In the genomic region with DNA sequence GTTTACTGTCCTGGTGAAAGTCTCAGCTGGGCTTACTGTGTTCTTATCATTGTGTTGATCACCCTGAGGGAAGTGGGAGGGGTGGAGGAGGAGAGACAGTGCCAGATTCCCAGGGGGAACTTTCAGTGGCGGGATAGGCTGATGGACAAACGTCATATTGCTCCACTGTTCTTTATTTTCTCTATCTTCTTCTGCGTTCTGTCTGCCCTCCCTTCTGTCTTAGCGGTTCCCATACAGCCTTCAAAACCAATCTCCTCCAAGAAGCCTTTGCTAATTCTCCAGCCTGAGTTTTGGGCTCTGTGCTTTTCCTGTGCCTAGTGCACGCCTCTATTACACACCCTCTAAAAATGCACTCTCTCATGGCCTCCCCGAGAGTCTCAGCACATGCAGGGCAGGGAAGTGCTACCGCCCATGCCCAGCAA, we compare ENCODE assay signal across 15 cellular contexts.
DNase-seq lines count a peak whose midpoint lies in the region; ATAC-seq and TF ChIP-seq lines count a peak whose summit lies in the region.
"Had no signal": no experiment of that assay in that cellular context is flagged by ENCODE, and none has a peak within 500 bp of the region (broad histone marks: within the 10 kb centered on the region; RNA-seq: fewer than 3 reads in every experiment).

No MANE protein-coding gene starts in this region.

- no peak overlapping the region for H2AFZ ChIP-seq in IMR-90 (replicated peaks; ENCODE audit: low read length, poor library complexity)
- H2AFZ ChIP-seq in mesenchymal stem cell (ENCODE audit: low read depth, low read length) = no peak overlapping the region
- H2AFZ ChIP-seq in smooth muscle cell (ENCODE audit: low read depth) = no peak overlapping the region

- DNase-seq in AG20443 (ENCODE audit: low spot score) = peak; percentile 80
- no peak for DNase-seq in IMR-90
- peak; percentile 40 to 46 for DNase-seq in cardiac fibroblast (ENCODE audit: low read depth in 2 of 2)
- peak; percentile 75 for DNase-seq in mesenchymal stem cell
- DNase-seq in activated CD4-positive, alpha-beta T cell treated with anti-CD3 and anti-CD28 coated beads for 4 hours = no peak
- no peak for DNase-seq in smooth muscle cell (lab: John Stamatoyannopoulos, UW; ENCODE audit: unreplicated experiment)
- DNase-seq in psoas muscle = no peak
- DNase-seq: activated naive CD4-positive, alpha-beta T cell treated with anti-CD3 and anti-CD28 coated beads, Interleukin-2, amount 50 U/mL, for 16 hours; CD4-positive, CD25-positive, alpha-beta regulatory T cell; GF-D8; immature natural killer cell; NCI-H1092; stimulated activated CD4-positive, alpha-beta T cell treated with anti-CD3 and anti-CD28 coated beads, Interleukin-4, amount 100 ng/mL, for 1 hour; stimulated activated naive CD4-positive, alpha-beta T cell treated with Interleukin-2 at 50 U/mL for 16 hours had no signal

- TF ChIP-seq CTCF in IMR-90 (conservative IDR thresholded peaks at IDR 0.05; ENCODE audit: low read depth, low read length) = no peak
- no peak for TF ChIP-seq CTCF in cardiac fibroblast (IDR thresholded peaks at IDR 0.05; ENCODE audit: low read depth, low read length)
- TF ChIP-seq CTCF in smooth muscle cell (IDR thresholded peaks at IDR 0.05; ENCODE audit: borderline replicate concordance, insufficient read depth, poor library complexity, severe bottlenecking) = no peak
- no peak for TF ChIP-seq CTCF in psoas muscle (IDR thresholded peaks at IDR 0.05)

- H3K23ac ChIP-seq in IMR-90 (ENCODE audit: low read depth, low read length) (no peak overlapping the region), mesenchymal stem cell (ENCODE audit: low read length in 2 of 2) (peak overlapping the region in 1 of 2 experiments; percentile 54)

- H4K5ac ChIP-seq in IMR-90 (ENCODE audit: low read depth, low read length) = no peak overlapping the region

- in situ Hi-C loops in IMR-90 (cut with MboI; ENCODE audit: low sequenced_read_pairs) = no loop called here

- H3K4me1 ChIP-seq in IMR-90 (ENCODE audit: control insufficient read depth, insufficient read depth, low read length) (peaks cover 2% of the 10 kb centered on the region; the same call in 1 of the 2 replicates), mesenchymal stem cell (ENCODE audit: control insufficient read depth, insufficient read depth, low read depth, low read length) (peaks cover 4% of the 10 kb centered on the region), smooth muscle cell (ENCODE audit: low read depth) (no peaks in the 10 kb centered on the region), psoas muscle (no peaks in the 10 kb centered on the region)

- BruUV-seq in IMR-90 (replicated peaks; lab: Mats Ljungman, UMichigan) = no TSS peak

- no peak overlapping the region for H3K56ac ChIP-seq in IMR-90 (ENCODE audit: extremely low read depth, insufficient read depth, low read length)

- H2AK5ac ChIP-seq in IMR-90 (ENCODE audit: low read depth, low read length) (no peak overlapping the region), mesenchymal stem cell (ENCODE audit: low read length, severe bottlenecking) (no peak overlapping the region)

- no peaks in the 10 kb centered on the region for H4K20me1 ChIP-seq in IMR-90 (ENCODE audit: insufficient read depth, low read length)
- no peaks in the 10 kb centered on the region for H4K20me1 ChIP-seq in smooth muscle cell (ENCODE audit: low read depth)

- no peaks in the 10 kb centered on the region for H3K79me1 ChIP-seq in IMR-90 (ENCODE audit: low read depth in 1 of 2, low read length in 2 of 2)
- no peaks in the 10 kb centered on the region for H3K79me1 ChIP-seq in mesenchymal stem cell (replicated peaks; ENCODE audit: low read length, poor library complexity, severe bottlenecking)

- TF ChIP-seq RAD21 in IMR-90 (IDR thresholded peaks at IDR 0.05; ENCODE audit: low read length) = no peak

- H2BK120ac ChIP-seq in IMR-90 (ENCODE audit: low read depth, low read length) (no peak overlapping the region), mesenchymal stem cell (ENCODE audit: low read depth, low read length) (no peak overlapping the region)

- H2BK12ac ChIP-seq in mesenchymal stem cell (ENCODE audit: low read length in 2 of 2) = no peak overlapping the region

- H2BK15ac ChIP-seq in IMR-90 (ENCODE audit: low read depth, low read length) (no peak overlapping the region), mesenchymal stem cell (ENCODE audit: low read depth, poor library complexity, severe bottlenecking) (no peak overlapping the region)

- H3K4me2 ChIP-seq in IMR-90 (ENCODE audit: low read depth, low read length) (no peak overlapping the region), mesenchymal stem cell (ENCODE audit: low read length, poor library complexity, severe bottlenecking) (no peak overlapping the region), smooth muscle cell (no peak overlapping the region)

- H2BK20ac ChIP-seq in IMR-90 (ENCODE audit: low read depth, low read length) = no peak overlapping the region; the same call in 1 of the 2 replicates

- no peaks in the 10 kb centered on the region; the same call in 1 of the 2 replicates for H3K9me1 ChIP-seq in IMR-90 (ENCODE audit: insufficient read depth, low read length)

- H3K4ac ChIP-seq in IMR-90 (ENCODE audit: low read depth, low read length) = peak overlapping the region; percentile 43; the same call in 1 of the 2 replicates
- H3K4ac ChIP-seq in mesenchymal stem cell (ENCODE audit: low read depth in 1 of 2, low read length in 2 of 2) = no peak overlapping the region

- intact Hi-C loops in IMR-90 (cut with micrococcal nuclease) = loop anchor here (10.0 kb wide), 1 partner anchor 448 kb away; the partner anchor contains the start of gene FAT1
- intact Hi-C loops in psoas muscle (cut with DNase I) = no loop called here

- H3F3A ChIP-seq in smooth muscle cell (ENCODE audit: low read depth) = no peaks in the 10 kb centered on the region

- POLR2A ChIA-PET in IMR-90 (lab: Charles Lee; ENCODE audit: unreplicated experiment) = no interaction called here

- ATAC-seq in IMR-90 (ENCODE audit: low read depth) (no peak), psoas muscle (no peak), GM21515 (IDR thresholded peaks at IDR 0.05; ENCODE audit: unreplicated experiment) (no peak)

- 70% methylated on average over 2 of the region's 7 CpGs; no CpG with 5 or more reads in 1 of the 2 experiments for WGBS in IMR-90 (ENCODE audit: extremely low coverage in 2 of 2, insufficient read length in 1 of 2), 2 experiments
- WGBS in mesenchymal stem cell = 49% methylated on average over 7 of the region's 7 CpGs
- WGBS in smooth muscle cell (ENCODE audit: low lambda C conversion rate) = 49% methylated on average over 7 of the region's 7 CpGs
- WGBS in psoas muscle, 3 donors = 54 to 75% (median 56%) methylated on average over 7 of the region's 7 CpGs

- H3K9me3 ChIP-seq in IMR-90 (ENCODE audit: control insufficient read depth, insufficient read depth, low read length) (no peaks in the 10 kb centered on the region), mesenchymal stem cell (ENCODE audit: control insufficient read depth, low read length) (no peaks in the 10 kb centered on the region), smooth muscle cell (replicated peaks; ENCODE audit: low read depth) (no peaks in the 10 kb centered on the region), psoas muscle (no peaks in the 10 kb centered on the region)

- no peak overlapping the region for H3K18ac ChIP-seq in IMR-90 (ENCODE audit: low read depth, low read length)
- H3K18ac ChIP-seq in mesenchymal stem cell (ENCODE audit: low read depth in 1 of 2, low read length in 2 of 2) = peak overlapping the region; percentile 42 to 44

- H3K27ac ChIP-seq in IMR-90 (ENCODE audit: insufficient read depth, low read length) (no peak overlapping the region), mesenchymal stem cell (ENCODE audit: low read length, poor library complexity, severe bottlenecking) (peak overlapping the region; percentile 65), smooth muscle cell (ENCODE audit: low read depth) (no peak overlapping the region), psoas muscle (no peak overlapping the region)

- no peak overlapping the region for H2AK9ac ChIP-seq in IMR-90 (replicated peaks; ENCODE audit: low read depth, low read length, poor library complexity)

- dilution Hi-C loops in IMR-90 (cut with HindIII; ENCODE audit: low sequenced_read_pairs, unreplicated experiment) = no loop called here

- CTCF ChIA-PET in IMR-90 (lab: Yijun Ruan, JAX) = no interaction called here

- H2BK5ac ChIP-seq in IMR-90 (ENCODE audit: low read depth, low read length, poor library complexity, severe bottlenecking) = no peak overlapping the region
- no peak overlapping the region for H2BK5ac ChIP-seq in mesenchymal stem cell (ENCODE audit: low read depth, low read length, poor library complexity, severe bottlenecking)

- H3K4me3 ChIP-seq in IMR-90 (ENCODE audit: insufficient read depth, low read depth, low read length) (no peak overlapping the region), cardiac fibroblast (replicated peaks in 1 of 2; ENCODE audit: low read depth in 2 of 2, low read length in 2 of 2) (no peak overlapping the region), mesenchymal stem cell (ENCODE audit: insufficient read depth in 1 of 2, low read depth in 1 of 2, low read length in 2 of 2) (peak overlapping the region in 1 of 2 experiments; percentile 64), smooth muscle cell (no peak overlapping the region), psoas muscle (no peak overlapping the region)

- H3K36me3 ChIP-seq in IMR-90 (ENCODE audit: control insufficient read depth, insufficient read depth, low read length) = no peaks in the 10 kb centered on the region
- no peaks in the 10 kb centered on the region for H3K36me3 ChIP-seq in mesenchymal stem cell (ENCODE audit: control insufficient read depth in 1 of 2, insufficient read depth in 2 of 2, low read depth in 1 of 2, low read length in 2 of 2)
- H3K36me3 ChIP-seq in smooth muscle cell (ENCODE audit: low read depth) = no peaks in the 10 kb centered on the region
- no peaks in the 10 kb centered on the region for H3K36me3 ChIP-seq in psoas muscle (ENCODE audit: insufficient read depth in 1 of 2, low read depth in 1 of 2)

- H3K9ac ChIP-seq in IMR-90 (ENCODE audit: low read depth, low read length) = no peak overlapping the region
- peak overlapping the region; percentile 88 for H3K9ac ChIP-seq in mesenchymal stem cell (ENCODE audit: low read length)
- H3K9ac ChIP-seq in smooth muscle cell (ENCODE audit: low read depth) = no peak overlapping the region

- H3K79me2 ChIP-seq in smooth muscle cell (ENCODE audit: low read depth) = no peaks in the 10 kb centered on the region

- H3K14ac ChIP-seq in IMR-90 (replicated peaks; ENCODE audit: low read depth, low read length) = 0 out of 2 replicates have a peak overlapping the region, but pooled peaks have one; percentile 15
- H3K14ac ChIP-seq in mesenchymal stem cell (ENCODE audit: low read length in 2 of 2) = no peak overlapping the region

- no peak overlapping the region for H4K8ac ChIP-seq in IMR-90 (ENCODE audit: low read depth in 2 of 2, low read length in 2 of 2)
- no peak overlapping the region for H4K8ac ChIP-seq in mesenchymal stem cell (ENCODE audit: low read length)

- TF ChIP-seq POLR2A in IMR-90 (IDR thresholded peaks at IDR 0.05; ENCODE audit: low read depth, low read length) = no peak

- H3K27me3 ChIP-seq in IMR-90 (ENCODE audit: control insufficient read depth, insufficient read depth, low read length) (no peaks in the 10 kb centered on the region), mesenchymal stem cell (ENCODE audit: control insufficient read depth in 1 of 2, insufficient read depth in 1 of 2, low read length in 2 of 2) (no peaks in the 10 kb centered on the region), smooth muscle cell (ENCODE audit: low read depth) (no peaks in the 10 kb centered on the region), psoas muscle (ENCODE audit: insufficient read depth in 3 of 3, low read length in 2 of 3) (no peaks in the 10 kb centered on the region)

- H4K91ac ChIP-seq in IMR-90 (ENCODE audit: insufficient read depth, low read depth, low read length) (no peak overlapping the region), mesenchymal stem cell (ENCODE audit: low read length) (no peak overlapping the region)

Comparison
In these comparisons a context has a peak if more than half of its experiments do, and no peak if none do; other contexts are left out.
1. DNase-seq: peak in AG20443 (single experiment), cardiac fibroblast (2 of 2) and mesenchymal stem cell (single experiment); none in IMR-90 (single experiment), activated CD4-positive, alpha-beta T cell treated with anti-CD3 and anti-CD28 coated beads for 4 hours (0 of 2), smooth muscle cell (single experiment) and psoas muscle (0 of 2).